In genomic region chr1:3338725-3339070, GRCh38 we compare ENCODE assay signal across 28 cellular contexts.
DNase-seq lines count a peak whose midpoint lies in the region; ATAC-seq, FAIRE-seq and TF ChIP-seq lines count a peak whose summit lies in the region.
"Had no signal": no experiment of that assay in that cellular context is flagged by ENCODE, and none has a peak within 500 bp of the region (broad histone marks: within the 10 kb centered on the region; RNA-seq: fewer than 3 reads in every experiment).

No MANE protein-coding gene starts in this region.

- TF ChIP-seq EP300 in HepG2 (IDR thresholded peaks at IDR 0.05; ENCODE audit: low read depth in 2 of 2, low read length in 2 of 2): no peak
- TF ChIP-seq EP300 in HepG2 (CRISPR knock-in tag; IDR thresholded peaks at IDR 0.05; ENCODE audit: borderline replicate concordance): no peak

- H3K27ac Mint-ChIP-seq in activated naive CD4-positive, alpha-beta T cell treated with anti-CD3 and anti-CD28 coated beads, Interleukin-2, amount 50 U/mL, for 72 hours: no peak overlapping the region
- H3K27ac Mint-ChIP-seq: B cell; CD4-positive, CD25-positive, alpha-beta regulatory T cell had no signal

- H3K4me3 ChIP-seq in ascending aorta: no peak overlapping the region
- H3K4me3 ChIP-seq in HepG2 (replicated peaks in 1 of 3; ENCODE audit: insufficient read depth in 1 of 3, low read depth in 2 of 3, low read length in 3 of 3): peak overlapping the region in 1 of 3 experiments; percentile 1; a peak in 1 of 6 replicates
- no peak overlapping the region for H3K4me3 ChIP-seq in tibial artery

- H3K27ac ChIP-seq in ascending aorta (peak overlapping the region; percentile 72 to 73), HepG2 (ENCODE audit: extremely low read length, insufficient read depth, low read length) (peak overlapping the region; percentile 94), tibial artery (peak overlapping the region; percentile 75 to 81)
- H3K27ac ChIP-seq: 22Rv1, RWPE1 had no signal

- 36% methylated on average over 3 of the region's 4 CpGs for WGBS in HepG2 (ENCODE audit: low lambda C conversion rate)

- H3K27me3 ChIP-seq in ascending aorta (no peaks in the 10 kb centered on the region), HepG2 (ENCODE audit: control insufficient read depth in 1 of 2, insufficient read depth in 2 of 2, low read length in 2 of 2) (no peaks in the 10 kb centered on the region), tibial artery (no peaks in the 10 kb centered on the region)

- peak overlapping the region; percentile 59 for H3K9ac ChIP-seq in HepG2 (ENCODE audit: insufficient read depth, low read depth, low read length)

- TF ChIP-seq CTCF in ascending aorta (IDR thresholded peaks at IDR 0.05) (no peak), HepG2 (CRISPR knock-in tag; IDR thresholded peaks at IDR 0.05) (no peak), tibial artery (IDR thresholded peaks at IDR 0.05) (no peak)

- peaks cover 0 to 4% of the 10 kb centered on the region in 2 donors for H3K36me3 Mint-ChIP-seq in activated naive CD4-positive, alpha-beta T cell treated with anti-CD3 and anti-CD28 coated beads, Interleukin-2, amount 50 U/mL, for 72 hours
- H3K36me3 Mint-ChIP-seq: CD4-positive, CD25-positive, alpha-beta regulatory T cell had no signal

- CTCF ChIA-PET in HepG2 (lab: Yijun Ruan, JAX; ENCODE audit: low intra/inter-chr PET ratio, low total read pairs): no interaction called here

- TF ChIP-seq POLR2A in HepG2 (IDR thresholded peaks at IDR 0.05; ENCODE audit: insufficient read depth in 1 of 2, low read depth in 2 of 2, low read length in 2 of 2): no peak

- no peaks in the 10 kb centered on the region for H4K20me1 ChIP-seq in HepG2 (ENCODE audit: insufficient read depth, low read length)

- TF ChIP-seq RAD21 in HepG2 (CRISPR knock-in tag; IDR thresholded peaks at IDR 0.05): no peak

- H3K4me2 ChIP-seq in HepG2 (ENCODE audit: low read depth, low read length): peak overlapping the region; percentile 22

- peaks cover 17 to 47% of the 10 kb centered on the region in 2 donors for H3K4me1 ChIP-seq in ascending aorta
- H3K4me1 ChIP-seq in HepG2 (ENCODE audit: insufficient read depth, low read length): peaks cover 91% of the 10 kb centered on the region
- peaks cover 0 to 57% (median 41%) of the 10 kb centered on the region in 4 donors for H3K4me1 ChIP-seq in tibial artery

- H2AFZ ChIP-seq in HepG2 (ENCODE audit: low read length): no peak overlapping the region

- H3K9me3 ChIP-seq in ascending aorta (peaks cover 0 to 5% of the 10 kb centered on the region in 2 donors), HepG2 (ENCODE audit: low read length) (no peaks in the 10 kb centered on the region), tibial artery (no peaks in the 10 kb centered on the region)

- DNase-seq in Right ventricle myocardium inferior (ENCODE audit: missing footprints): peak; percentile 48
- no peak for DNase-seq in cardiac septum (ENCODE audit: low spot score)
- DNase-seq in ascending aorta (ENCODE audit: low spot score in 2 of 2): no peak
- no peak for DNase-seq in HepG2 (ENCODE audit: low spot score)
- no peak for DNase-seq in tibial artery
- DNase-seq in NCI-H1048 (lab: John Stamatoyannopoulos, UW): no peak
- no peak for DNase-seq in activated naive CD4-positive, alpha-beta T cell treated with anti-CD3 and anti-CD28 coated beads, Interleukin-2, amount 50 U/mL, for 72 hours (ENCODE audit: low spot score in 2 of 2)
- DNase-seq: CD4-positive, CD25-positive, alpha-beta regulatory T cell; DMS153; DND-41; HCEC 1CT; KBM-7; MV-4-11; NCI-H1105 treated with DMSO at 0.1 percent for 48 hours; NCI-H146; NCI-H1930; NCI-H2107; NCI-H446 treated with DMSO at 0.1 percent for 48 hours; NCI-H526; SIG-M5 had no signal

- intact Hi-C loops in Right ventricle myocardium inferior (cut with DNase I): no loop called here
- intact Hi-C loops in cardiac septum (cut with DNase I): no loop called here
- intact Hi-C loops in ascending aorta (cut with DNase I): no loop called here
- intact Hi-C loops in HepG2 (cut with micrococcal nuclease; ENCODE audit: unreplicated experiment): no loop called here
- intact Hi-C loops in tibial artery (cut with DNase I; ENCODE audit: low total_unique reads): no loop called here

- in situ Hi-C loops in HepG2 (cut with HindIII; ENCODE audit: extremely low pct_ligation_motif_present, low pct_unique_long_range_greater_than_20kb): no loop called here

- H3K79me2 ChIP-seq in HepG2 (ENCODE audit: insufficient read depth, low read length): peaks cover 12% of the 10 kb centered on the region

- POLR2A ChIA-PET in HepG2 (lab: Yijun Ruan, JAX): interaction anchor here (1.1 to 5.1 kb wide), 6 partner anchors 12 to 433 kb away, joined by 3 to 78 read pairs (median 20); no protein-coding TSS in a partner anchor

- ATAC-seq in Right ventricle myocardium inferior (peak; percentile 8), HepG2 (no peak)
- no peak for ATAC-seq in activated naive CD4-positive, alpha-beta T cell treated with anti-CD3 and anti-CD28 coated beads, Interleukin-2, amount 50 U/mL, for 72 hours
- ATAC-seq: Panc1 had no signal

- H3K9me3 Mint-ChIP-seq in activated naive CD4-positive, alpha-beta T cell treated with anti-CD3 and anti-CD28 coated beads, Interleukin-2, amount 50 U/mL, for 72 hours: peaks cover 0 to 3% of the 10 kb centered on the region in 2 donors

- no TSS peak for BruUV-seq in HepG2 (replicated peaks; lab: Mats Ljungman, UMichigan)

- H3K36me3 ChIP-seq in ascending aorta (no peaks in the 10 kb centered on the region), HepG2 (replicated peaks in 1 of 2; ENCODE audit: control insufficient read depth in 1 of 2, insufficient read depth in 2 of 2, low read length in 2 of 2) (no peaks in the 10 kb centered on the region), tibial artery (no peaks in the 10 kb centered on the region)

- no peak for FAIRE-seq in HepG2 (lab: Jason Lieb, UNC)
- FAIRE-seq: GM12892, GM19239, H1, HTR-8/SVneo had no signal

TF ChIP-seq in HepG2, 621 proteins besides CTCF, POLR2A, EP300 and RAD21 (continues in another document):
- no peak for TF ChIP-seq JUNB (CRISPR knock-in tag; IDR thresholded peaks at IDR 0.05; ENCODE audit: borderline replicate concordance)
- 0 out of 2 replicates have a peak, but pooled peaks have one; percentile 5 for TF ChIP-seq TMF1 (CRISPR knock-in tag; IDR thresholded peaks at IDR 0.05; ENCODE audit: low read depth)
- TF ChIP-seq MTA1 (CRISPR knock-in tag; IDR thresholded peaks at IDR 0.05; ENCODE audit: borderline replicate concordance): peak; percentile 7; the same call in 1 of the 2 replicates
- TF ChIP-seq TRIM24 (CRISPR knock-in tag; IDR thresholded peaks at IDR 0.05): no peak
- 0 out of 2 replicates have a peak, but pooled peaks have one; percentile 25 for TF ChIP-seq ZNF280B (CRISPR knock-in tag; IDR thresholded peaks at IDR 0.05; ENCODE audit: borderline replicate concordance)
- 0 out of 2 replicates have a peak, but pooled peaks have one; percentile 8 for TF ChIP-seq LBX2 (CRISPR knock-in tag; IDR thresholded peaks at IDR 0.05; ENCODE audit: borderline replicate concordance)
- TF ChIP-seq HIC2 (CRISPR knock-in tag; IDR thresholded peaks at IDR 0.05; ENCODE audit: low read depth): 0 out of 2 replicates have a peak, but pooled peaks have one; percentile 54
- peak; percentile 77 for TF ChIP-seq ZFX (CRISPR knock-in tag; IDR thresholded peaks at IDR 0.05; ENCODE audit: low read depth)
- peak; percentile 74; the same call in 1 of the 2 replicates for TF ChIP-seq ZSCAN22 (CRISPR knock-in tag; IDR thresholded peaks at IDR 0.05)
- TF ChIP-seq ZNF12 (CRISPR knock-in tag; IDR thresholded peaks at IDR 0.05): no peak
- TF ChIP-seq SALL1 (CRISPR knock-in tag; IDR thresholded peaks at IDR 0.05): peak; percentile 41
- 0 out of 2 replicates have a peak, but pooled peaks have one; percentile 25 for TF ChIP-seq ZNF414 (CRISPR knock-in tag; IDR thresholded peaks at IDR 0.05)
- TF ChIP-seq MIER2 (CRISPR knock-in tag; IDR thresholded peaks at IDR 0.05): no peak
- TF ChIP-seq BRD4 (CRISPR knock-in tag; IDR thresholded peaks at IDR 0.05): peak; percentile 29; the same call in 1 of the 2 replicates
